In the genomic region with DNA sequence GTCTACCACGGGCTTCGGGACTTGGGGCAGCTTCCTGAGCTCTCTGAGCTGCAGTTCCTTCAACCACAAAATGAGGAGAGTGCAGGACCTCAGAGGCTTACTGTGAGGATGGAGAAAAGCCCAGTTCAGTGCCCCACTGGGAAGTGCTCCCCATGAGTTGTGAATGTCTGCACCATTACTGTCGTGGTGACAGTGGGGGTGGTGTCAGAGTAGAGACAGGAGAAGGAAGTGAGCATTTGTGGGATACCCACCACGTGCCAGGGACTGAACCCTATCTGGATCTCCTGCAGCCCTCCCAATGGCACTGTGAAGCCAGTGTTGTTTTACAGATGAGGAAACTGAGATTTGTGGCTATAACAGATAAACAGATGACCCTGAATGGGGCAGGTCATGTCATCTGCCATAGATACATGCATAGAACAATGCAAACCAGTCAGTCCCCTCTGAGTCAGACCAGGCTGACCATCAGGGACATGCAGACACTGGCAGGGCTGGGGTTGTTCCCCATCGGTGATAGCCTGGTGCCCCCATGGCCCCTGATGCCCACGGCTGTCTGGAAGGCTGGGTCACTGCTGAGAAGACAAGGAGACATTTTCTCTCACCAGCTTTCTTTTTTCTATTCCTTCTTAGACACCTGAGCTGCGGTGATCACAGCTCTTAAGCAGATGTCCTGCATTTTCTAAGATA, we compare ENCODE assay signal across 9 cellular contexts.
A peak's percentile ranks its signal among the peaks of the same experiment; 100 is the strongest.
DNase-seq lines count a peak whose midpoint lies in the region; ATAC-seq and TF ChIP-seq lines count a peak whose summit lies in the region.
"Had no signal": no experiment of that assay in that cellular context is flagged by ENCODE, and none has a peak within 500 bp of the region (broad histone marks: within the 10 kb centered on the region; RNA-seq: fewer than 3 reads in every experiment).

No MANE protein-coding gene starts in this region.

- POLR2A ChIA-PET in Panc1 (lab: Charles Lee), result no interaction called here

- H3K27ac Mint-ChIP-seq in stimulated activated naive B cell treated with anti-CD40 and anti-IgM and Interleukin-4, amounts not matched to agents 10 μg/mL and 1 μg/mL and 100 μg/mL, for 72 hours, result peak overlapping the region; percentile 68

- 52 to 68% methylated on average over 6 to 7 of the region's 7 CpGs for WGBS in body of pancreas, 2 donors

- H3K27me3 ChIP-seq in Panc1 (ENCODE audit: control insufficient read depth, insufficient read depth, low read length) (peaks cover 8% of the 10 kb centered on the region), body of pancreas (peaks cover 0 to 10% of the 10 kb centered on the region in 2 donors)

- no TSS peak for BruUV-seq in Panc1 (replicated peaks; lab: Mats Ljungman, UMichigan)

- TF ChIP-seq CTCF in Panc1 (IDR thresholded peaks at IDR 0.05), result no peak
- TF ChIP-seq CTCF in fibroblast of villous mesenchyme (IDR thresholded peaks at IDR 0.05; ENCODE audit: insufficient read depth, low read depth, low read length), result no peak
- no peak for TF ChIP-seq CTCF in body of pancreas (IDR thresholded peaks at IDR 0.05)

- ATAC-seq in Panc1 (peak; percentile 11), body of pancreas (no peak)
- ATAC-seq in stimulated activated naive B cell treated with anti-CD40 and anti-IgM and Interleukin-4, amounts not matched to agents 10 μg/mL and 1 μg/mL and 100 μg/mL, for 72 hours (replicated peaks), result peak; percentile 19 to 25

- peak; percentile 68 for DNase-seq in SIG-M5 treated with dmso at 0.1 percent for 504 hours (lab: John Stamatoyannopoulos, UW; ENCODE audit: unreplicated experiment)
- DNase-seq in SIG-M5 (lab: John Stamatoyannopoulos, UW), result no peak
- DNase-seq in Panc1 (ENCODE audit: low read depth, low spot score), result no peak
- no peak for DNase-seq in fibroblast of villous mesenchyme (ENCODE audit: low read depth)
- no peak for DNase-seq in stimulated activated naive B cell treated with anti-CD40 and anti-IgM and Interleukin-4, amounts not matched to agents 10 μg/mL and 1 μg/mL and 100 μg/mL, for 72 hours
- DNase-seq in activated gamma-delta T cell (lab: John Stamatoyannopoulos, UW), result no peak
- no peak for DNase-seq in NCI-H2107 treated with DMSO at 0.1 percent for 48 hours (lab: John Stamatoyannopoulos, UW; ENCODE audit: unreplicated experiment)
- no peak for DNase-seq in body of pancreas

- H3K9me3 ChIP-seq in Panc1 (ENCODE audit: control insufficient read depth, insufficient read depth, low read depth, low read length) (no peaks in the 10 kb centered on the region), body of pancreas (no peaks in the 10 kb centered on the region)

- no peak for TF ChIP-seq POLR2A in body of pancreas (IDR thresholded peaks at IDR 0.05)

- H3K4me3 ChIP-seq in Panc1 (ENCODE audit: low read depth in 2 of 2, low read length in 2 of 2) (peak overlapping the region; percentile 57 to 61), fibroblast of villous mesenchyme (ENCODE audit: low read depth, low read length) (peak overlapping the region; percentile 62), body of pancreas (no peak overlapping the region)

- in situ Hi-C loops in Panc1 (cut with HindIII; ENCODE audit: low pct_unique_long_range_greater_than_20kb, low sequenced_read_pairs), result no loop called here

- peak overlapping the region; percentile 75 to 80 for H3K4me3 Mint-ChIP-seq in stimulated activated naive B cell treated with anti-CD40 and anti-IgM and Interleukin-4, amounts not matched to agents 10 μg/mL and 1 μg/mL and 100 μg/mL, for 72 hours

- H3K27me3 Mint-ChIP-seq in stimulated activated naive B cell treated with anti-CD40 and anti-IgM and Interleukin-4, amounts not matched to agents 10 μg/mL and 1 μg/mL and 100 μg/mL, for 72 hours, result no peaks in the 10 kb centered on the region

- H3K9me3 Mint-ChIP-seq in stimulated activated naive B cell treated with anti-CD40 and anti-IgM and Interleukin-4, amounts not matched to agents 10 μg/mL and 1 μg/mL and 100 μg/mL, for 72 hours, result no peaks in the 10 kb centered on the region

- CTCF ChIA-PET in Panc1 (lab: Charles Lee), result no interaction called here

- H3K4me1 ChIP-seq in Panc1 (ENCODE audit: control insufficient read depth, insufficient read depth, low read length), result no peaks in the 10 kb centered on the region
- peaks cover 21% of the 10 kb centered on the region for H3K4me1 ChIP-seq in body of pancreas

- intact Hi-C loops in Panc1 (cut with micrococcal nuclease; ENCODE audit: unreplicated experiment) (no loop called here), body of pancreas (cut with DNase I) (no loop called here)

- H3K27ac ChIP-seq in Panc1 (ENCODE audit: low read length) (no peak overlapping the region), body of pancreas (no peak overlapping the region)
- H3K27ac ChIP-seq: 22Rv1 had no signal

- H3K36me3 ChIP-seq in Panc1 (ENCODE audit: control insufficient read depth, insufficient read depth, low read length), result peaks cover 2% of the 10 kb centered on the region; the same call in 1 of the 2 replicates
- no peaks in the 10 kb centered on the region for H3K36me3 ChIP-seq in body of pancreas (replicated peaks in 1 of 2; ENCODE audit: insufficient read depth in 1 of 2, low read depth in 2 of 2)

- H3K36me3 Mint-ChIP-seq in stimulated activated naive B cell treated with anti-CD40 and anti-IgM and Interleukin-4, amounts not matched to agents 10 μg/mL and 1 μg/mL and 100 μg/mL, for 72 hours, result peaks cover 15 to 34% of the 10 kb centered on the region in 2 donors

- peaks cover 13 to 20% of the 10 kb centered on the region in 2 donors for H3K4me1 Mint-ChIP-seq in stimulated activated naive B cell treated with anti-CD40 and anti-IgM and Interleukin-4, amounts not matched to agents 10 μg/mL and 1 μg/mL and 100 μg/mL, for 72 hours

Comparison
In these comparisons a context has a peak if more than half of its experiments do, and no peak if none do; other contexts are left out.
1. H3K4me3 ChIP-seq: peak in Panc1 (2 of 2) and fibroblast of villous mesenchyme (single experiment); none in body of pancreas (0 of 2).